20 cellular contexts compared by ENCODE assay signal in the genomic region with DNA sequence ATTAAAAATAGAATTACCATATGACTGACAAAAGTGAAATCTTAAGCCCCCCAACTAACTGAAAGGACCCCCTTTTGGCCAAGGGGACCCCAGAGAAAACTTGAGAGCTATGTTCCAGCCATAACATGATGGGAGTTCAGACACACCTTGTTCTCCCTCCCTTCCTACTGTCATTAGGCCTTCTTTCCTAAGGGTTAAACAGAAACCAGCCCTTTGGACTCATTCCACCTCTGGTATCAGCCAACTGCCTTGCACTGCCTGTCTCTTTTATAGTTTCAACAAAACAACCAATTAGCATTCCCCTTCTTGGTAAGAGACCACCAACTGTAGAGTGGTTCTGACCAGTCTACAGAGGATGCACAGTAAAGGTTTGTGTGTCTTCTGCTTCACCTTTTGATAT.
"Had no signal": no experiment of that assay in that cellular context is flagged by ENCODE, and none has a peak within 500 bp of the region (broad histone marks: within the 10 kb centered on the region; RNA-seq: fewer than 3 reads in every experiment).

No MANE protein-coding gene starts in this region.

- H3K36me3 ChIP-seq: SJSA1 had no signal

- H3K27me3 ChIP-seq: SJSA1 had no signal

- H3K27ac ChIP-seq: SJSA1, SK-N-MC had no signal

- H3K4me3 ChIP-seq: SJSA1, SK-N-MC had no signal

- DNase-seq: KBM-7, MV-4-11, NCI-H1048, NCI-H1105, NCI-H1417, NCI-H1436 treated with DMSO at 0.1 percent for 48 hours, NCI-H1694, NCI-H187 treated with DMSO at 0.1 percent for 48 hours, NCI-H2029 treated with DMSO at 0.1 percent for 48 hours, NCI-H2171 treated with DMSO at 0.1 percent for 48 hours, NCI-H446 treated with DMSO at 0.1 percent for 48 hours, NCI-H510A treated with DMSO at 0.1 percent for 48 hours, NCI-H526, NCI-H82, Right ventricle myocardium superior, RPMI8226, SIG-M5, SW 1271 had no signal

- H3K9me3 ChIP-seq: SJSA1 had no signal

- H3K4me1 ChIP-seq: SJSA1 had no signal
